ENCODE assay signal across 38 cellular contexts in genomic region chr2:44305882-44306281, GRCh38. TPM values are rescaled to one million over a fixed set of nuclear protein-coding genes. Genes with fewer than 3 reads are reported as not detected.
"Had no signal": no experiment of that assay in that cellular context is flagged by ENCODE, and none has a peak within 500 bp of the region (broad histone marks: within the 10 kb centered on the region; RNA-seq: fewer than 3 reads in every experiment).

No MANE protein-coding gene starts in this region.

- DNase-seq: activated CD4-positive, alpha-beta memory T cell treated with anti-CD3 and anti-CD28 coated beads for 36 hours; activated CD4-positive, alpha-beta T cell treated with anti-CD3 and anti-CD28 coated beads for 36 hours; activated CD4-positive, alpha-beta T cell treated with anti-CD3 and anti-CD28 coated beads, Interleukin-2, amount 10 ng/mL, durations not matched to agents 24 days and 14 days; activated CD4-positive, CD25-positive, alpha-beta regulatory T cell; activated CD4-positive, CD25-positive, alpha-beta regulatory T cell treated with anti-CD3 and anti-CD28 coated beads, Interleukin-2, amount 50 U/mL, for 72 hours; activated CD8-positive, alpha-beta memory T cell treated with anti-CD3 and anti-CD28 coated beads, Interleukin-2, amount 10 ng/mL, durations not matched to agents 7 days and 5 days; activated CD8-positive, alpha-beta memory T cell treated with anti-CD3 and anti-CD28 coated beads, Interleukin-2, amount 50 U/mL, for 4 hours; activated CD8-positive, alpha-beta T cell treated with anti-CD3 and anti-CD28 coated beads, Interleukin-2, amount 10 ng/mL, durations not matched to agents 7 days and 5 days; activated effector memory CD4-positive, alpha-beta T cell treated with anti-CD3 and anti-CD28 coated beads, Interleukin-2, amount 50 U/mL, for 16 hours; activated naive CD4-positive, alpha-beta T cell treated with anti-CD3 and anti-CD28 coated beads, Interleukin-2, amount 10 ng/mL, durations not matched to agents 7 days and 5 days; activated naive CD8-positive, alpha-beta T cell treated with anti-CD3 and anti-CD28 coated beads, Interleukin-2, amount 50 U/mL, for 24 hours; activated T-cell treated with anti-CD3 and anti-CD28 coated beads, Interleukin-2, amount 50 U/mL, for 1 hour; activated T-cell treated with anti-CD3 and anti-CD28 coated beads, Interleukin-2, amount 50 U/mL, for 48 hours; adrenal gland; amygdala; aorta; body of pancreas; colonic mucosa; effector CD8-positive, alpha-beta T cell; esophagus squamous epithelium; foreskin melanocyte; heart right ventricle; T-helper 17 cell; T1000; WERI-Rb-1 had no signal

- H3K4me2 ChIP-seq: hepatocyte had no signal

- H3K4me3 ChIP-seq: adrenal gland, body of pancreas, colonic mucosa, esophagus squamous epithelium, gastroesophageal sphincter, heart right ventricle, hepatocyte had no signal

- H3K27ac Mint-ChIP-seq: activated CD4-positive, alpha-beta memory T cell treated with anti-CD3 and anti-CD28 coated beads for 36 hours; activated CD4-positive, alpha-beta T cell treated with anti-CD3 and anti-CD28 coated beads for 36 hours; activated CD4-positive, alpha-beta T cell treated with anti-CD3 and anti-CD28 coated beads, Interleukin-2, amount 10 ng/mL, durations not matched to agents 24 days and 14 days; activated CD8-positive, alpha-beta memory T cell treated with anti-CD3 and anti-CD28 coated beads, Interleukin-2, amount 10 ng/mL, durations not matched to agents 7 days and 5 days; activated CD8-positive, alpha-beta T cell treated with anti-CD3 and anti-CD28 coated beads, Interleukin-2, amount 10 ng/mL, durations not matched to agents 7 days and 5 days; activated naive CD4-positive, alpha-beta T cell treated with anti-CD3 and anti-CD28 coated beads, Interleukin-2, amount 50 U/mL, for 72 hours; activated naive CD8-positive, alpha-beta T cell treated with anti-CD3 and anti-CD28 coated beads, Interleukin-2, amount 50 U/mL, for 24 hours; activated T-helper 1 cell treated with anti-CD3 and anti-CD28 coated beads, Interleukin-12 subunit alpha, Interleukin-12 subunit beta, Interleukin-2, Interleukin-4 antibody, amounts not matched to agents 30 ng/mL and 10 ng/mL and 1 ng/mL, durations not matched to agents 14 hours and 24 hours and 36 hours; activated T-helper 2 cell treated with anti-CD3 and anti-CD28 coated beads, Interferon-gamma antibody, Interleukin-2, Interleukin-4, amounts not matched to agents 10 μg/mL and 5 μg/mL and 100 μg/mL, durations not matched to agents 14 hours and 24 hours and 36 hours; T-helper 17 cell; T-helper 2 cell treated with Interferon-gamma antibody and Interleukin-4, amounts not matched to agents 5 μg/mL and 100 μg/mL, for 36 hours had no signal

- FAIRE-seq: endometrium, endothelial cell of umbilical vein had no signal

- H3K27ac ChIP-seq: adrenal gland, body of pancreas, colonic mucosa, epithelial cell of prostate, esophagus squamous epithelium, gastroesophageal sphincter, heart right ventricle, hepatocyte, WERI-Rb-1 had no signal

- H3K79me2 ChIP-seq: hepatocyte had no signal

- H3K27me3 ChIP-seq: adrenal gland, body of pancreas, colonic mucosa, esophagus squamous epithelium, gastroesophageal sphincter, heart right ventricle, hepatocyte had no signal

- H2AFZ ChIP-seq: hepatocyte had no signal

- ATAC-seq: activated CD4-positive, alpha-beta T cell treated with anti-CD3 and anti-CD28 coated beads for 36 hours; activated CD8-positive, alpha-beta memory T cell treated with anti-CD3 and anti-CD28 coated beads, Interleukin-2, amount 10 ng/mL, durations not matched to agents 7 days and 5 days; activated CD8-positive, alpha-beta T cell treated with anti-CD3 and anti-CD28 coated beads, Interleukin-2, amount 10 ng/mL, durations not matched to agents 7 days and 5 days; activated naive CD4-positive, alpha-beta T cell treated with anti-CD3 and anti-CD28 coated beads, Interleukin-2, amount 50 U/mL, for 72 hours; activated naive CD8-positive, alpha-beta T cell treated with anti-CD3 and anti-CD28 coated beads, Interleukin-2, amount 50 U/mL, for 24 hours; body of pancreas; gastroesophageal sphincter; heart right ventricle; T-helper 17 cell had no signal

- H3K4me1 Mint-ChIP-seq: activated CD4-positive, alpha-beta T cell treated with anti-CD3 and anti-CD28 coated beads for 36 hours; activated CD4-positive, alpha-beta T cell treated with anti-CD3 and anti-CD28 coated beads, Interleukin-2, amount 10 ng/mL, durations not matched to agents 24 days and 14 days; activated CD8-positive, alpha-beta memory T cell treated with anti-CD3 and anti-CD28 coated beads, Interleukin-2, amount 10 ng/mL, durations not matched to agents 7 days and 5 days; activated naive CD4-positive, alpha-beta T cell treated with anti-CD3 and anti-CD28 coated beads, Interleukin-2, amount 10 ng/mL, durations not matched to agents 7 days and 5 days; activated naive CD8-positive, alpha-beta T cell treated with anti-CD3 and anti-CD28 coated beads, Interleukin-2, amount 50 U/mL, for 24 hours; T-helper 17 cell had no signal

- H3K27me3 Mint-ChIP-seq: activated CD4-positive, alpha-beta memory T cell treated with anti-CD3 and anti-CD28 coated beads for 36 hours; activated CD4-positive, alpha-beta T cell treated with anti-CD3 and anti-CD28 coated beads for 36 hours; activated CD4-positive, alpha-beta T cell treated with anti-CD3 and anti-CD28 coated beads, Interleukin-2, amount 10 ng/mL, durations not matched to agents 24 days and 14 days; activated naive CD4-positive, alpha-beta T cell treated with anti-CD3 and anti-CD28 coated beads, Interleukin-2, amount 10 ng/mL, durations not matched to agents 7 days and 5 days; T-helper 17 cell had no signal

- H3K4me3 Mint-ChIP-seq: activated CD4-positive, alpha-beta memory T cell treated with anti-CD3 and anti-CD28 coated beads for 36 hours; activated CD4-positive, alpha-beta T cell treated with anti-CD3 and anti-CD28 coated beads for 36 hours; activated CD4-positive, alpha-beta T cell treated with anti-CD3 and anti-CD28 coated beads, Interleukin-2, amount 10 ng/mL, durations not matched to agents 24 days and 14 days; activated CD8-positive, alpha-beta memory T cell treated with anti-CD3 and anti-CD28 coated beads, Interleukin-2, amount 10 ng/mL, durations not matched to agents 7 days and 5 days; activated CD8-positive, alpha-beta T cell treated with anti-CD3 and anti-CD28 coated beads, Interleukin-2, amount 10 ng/mL, durations not matched to agents 7 days and 5 days; activated naive CD4-positive, alpha-beta T cell treated with anti-CD3 and anti-CD28 coated beads, Interleukin-2, amount 10 ng/mL, durations not matched to agents 7 days and 5 days; activated naive CD8-positive, alpha-beta T cell treated with anti-CD3 and anti-CD28 coated beads, Interleukin-2, amount 50 U/mL, for 24 hours; activated T-helper 1 cell treated with anti-CD3 and anti-CD28 coated beads, Interleukin-12 subunit alpha, Interleukin-12 subunit beta, Interleukin-2, Interleukin-4 antibody, amounts not matched to agents 30 ng/mL and 10 ng/mL and 1 ng/mL, durations not matched to agents 14 hours and 24 hours and 36 hours; T-helper 17 cell; T-helper 2 cell treated with Interferon-gamma antibody and Interleukin-4, amounts not matched to agents 5 μg/mL and 100 μg/mL, for 36 hours had no signal

- H3K36me3 ChIP-seq: adrenal gland, colonic mucosa, esophagus squamous epithelium had no signal

- H3K4me1 ChIP-seq: adrenal gland, body of pancreas, colonic mucosa, esophagus squamous epithelium, gastroesophageal sphincter, heart right ventricle had no signal

RNA-seq across cellular contexts. Expression of gene SLC3A1, which starts 30.6 kb away (rescaled TPM):
- total RNA-seq: activated CD4-positive, alpha-beta T cell treated with anti-CD3 and anti-CD28 coated beads for 36 hours; activated CD4-positive, alpha-beta T cell treated with anti-CD3 and anti-CD28 coated beads, Interleukin-2, amount 10 ng/mL, durations not matched to agents 24 days and 14 days; activated CD8-positive, alpha-beta memory T cell treated with anti-CD3 and anti-CD28 coated beads for 36 hours; activated CD8-positive, alpha-beta T cell treated with anti-CD3 and anti-CD28 coated beads, Interleukin-2, amount 10 ng/mL, durations not matched to agents 7 days and 5 days; activated T-helper 1 cell treated with anti-CD3 and anti-CD28 coated beads, Interleukin-12 subunit alpha, Interleukin-12 subunit beta, Interleukin-2, Interleukin-4 antibody, amounts not matched to agents 30 ng/mL and 10 ng/mL and 1 ng/mL, durations not matched to agents 14 hours and 24 hours and 36 hours; dermis microvascular lymphatic vessel endothelial cell; endothelial cell of umbilical vein; fibroblast of lung; glomerular endothelial cell had no signal
- polyA plus RNA-seq: endothelial cell of umbilical vein, fibroblast of lung had no signal
